Comparison of ENCODE assay signal across 8 cellular contexts in genomic region chr11:63478896-63479295, GRCh38. TPM values are rescaled to one million over a fixed set of nuclear protein-coding genes. Genes with fewer than 3 reads are reported as not detected.
A peak's percentile ranks its signal among the peaks of the same experiment; 100 is the strongest.
DNase-seq lines count a peak whose midpoint lies in the region; ATAC-seq, FAIRE-seq and TF ChIP-seq lines count a peak whose summit lies in the region.

No MANE protein-coding gene starts in this region.

- DNase-seq in GM19238 (ENCODE audit: insufficient read length, low spot score): peak; percentile 53
- DNase-seq in NCI-H2171 (lab: John Stamatoyannopoulos, UW): peak; percentile 27
- peak; percentile 32 for DNase-seq in UCSD-AML1 (lab: John Stamatoyannopoulos, UW; ENCODE audit: unreplicated experiment)
- peak; percentile 57 for DNase-seq in bronchial epithelial cell (ENCODE audit: low read depth)
- no peak for DNase-seq in kidney
- peak; percentile 1 to 43 for DNase-seq in stimulated activated CD4-positive, alpha-beta T cell treated with anti-CD3 and anti-CD28 coated beads, Interleukin-1b, Interleukin-23, amount 100 ng/mL, for 4 hours (ENCODE audit: low read depth in 2 of 2)

- H3K36me3 ChIP-seq in ACC112 (ENCODE audit: insufficient read depth, low read length) (0 out of 2 replicates have a peak, but pooled peaks cover 3% of the 10 kb centered on the region), bronchial epithelial cell (ENCODE audit: control insufficient read depth, insufficient read depth, low read length) (no peaks in the 10 kb centered on the region), kidney (ENCODE audit: control insufficient read depth in 1 of 2, insufficient read depth in 2 of 2, low read length in 2 of 2) (no peaks in the 10 kb centered on the region)

- H3K79me2 ChIP-seq in ACC112 (ENCODE audit: control insufficient read depth, insufficient read depth, low read length, unreplicated experiment): no peaks in the 10 kb centered on the region

- intact Hi-C loops in kidney (cut with DNase I): no loop called here

- ATAC-seq in HG03442 (IDR thresholded peaks at IDR 0.05; ENCODE audit: unreplicated experiment): no peak

- H2AFZ ChIP-seq in ACC112 (ENCODE audit: low read length, unreplicated experiment): peak overlapping the region; percentile 79

- H3K27me3 ChIP-seq in ACC112 (ENCODE audit: insufficient read depth, low read length) (peaks cover 14% of the 10 kb centered on the region; the same call in 1 of the 2 replicates), bronchial epithelial cell (ENCODE audit: control insufficient read depth, insufficient read depth, low read length) (no peaks in the 10 kb centered on the region)

- TF ChIP-seq CTCF in bronchial epithelial cell (IDR thresholded peaks at IDR 0.05; ENCODE audit: insufficient read depth, low read length, severe bottlenecking) (peak; percentile 88), kidney (IDR thresholded peaks at IDR 0.05; ENCODE audit: borderline replicate concordance, extremely low read depth, insufficient read depth) (peak; percentile 91)

- H3K4me3 ChIP-seq in ACC112 (ENCODE audit: low read depth, low read length): no peak overlapping the region
- no peak overlapping the region for H3K4me3 ChIP-seq in bronchial epithelial cell (ENCODE audit: low read depth, low read length)
- no peak overlapping the region for H3K4me3 ChIP-seq in kidney (ENCODE audit: low read length in 2 of 2)

- H3K27ac ChIP-seq in ACC112 (ENCODE audit: low read depth, low read length): no peak overlapping the region
- H3K27ac ChIP-seq in kidney (ENCODE audit: low read depth in 2 of 2, low read length in 2 of 2): no peak overlapping the region

- no peak for FAIRE-seq in bronchial epithelial cell (lab: Jason Lieb, UNC)
- peak; percentile 13 for FAIRE-seq in kidney (lab: Jason Lieb, UNC)

- H3K9ac ChIP-seq in kidney (ENCODE audit: low read length in 2 of 2): peak overlapping the region in 1 of 2 donors; percentile 49

- peaks cover 0 to 7% of the 10 kb centered on the region in 2 donors for H3K9me3 ChIP-seq in kidney (ENCODE audit: control insufficient read depth in 1 of 2, low read length in 2 of 2)

- H3K4me1 ChIP-seq in ACC112 (ENCODE audit: control insufficient read depth, insufficient read depth, low read length, unreplicated experiment) (peaks cover 3% of the 10 kb centered on the region), kidney (ENCODE audit: control insufficient read depth in 1 of 2, insufficient read depth in 1 of 2, low read depth in 1 of 2, low read length in 2 of 2) (no peaks in the 10 kb centered on the region)

RNA-seq across cellular contexts. Expression of gene PLAAT5, which starts 12.1 kb away (rescaled TPM):
- total RNA-seq in bronchial epithelial cell: not detected in 2 replicates
- 0.72 TPM for total RNA-seq in kidney
- polyA plus RNA-seq in kidney (ENCODE audit: insufficient read depth, low read depth, low replicate concordance): 7.6 TPM

RNA-seq across cellular contexts. Expression of gene LGALS12, which starts 27.0 kb away (rescaled TPM):
- total RNA-seq in bronchial epithelial cell (not detected in 2 replicates), kidney (0.44 TPM)
- polyA plus RNA-seq in kidney (ENCODE audit: insufficient read depth, low read depth, low replicate concordance): 0.32 TPM

RNA-seq across cellular contexts. Expression of gene PLAAT4, which starts 57.7 kb away (rescaled TPM):
- total RNA-seq in bronchial epithelial cell: 0.79 and 2.8 TPM in 2 replicates
- total RNA-seq in kidney: 111 TPM
- polyA plus RNA-seq in kidney (ENCODE audit: insufficient read depth, low read depth, low replicate concordance): 579 TPM

Comparison
In these comparisons a context has a peak if more than half of its experiments do, and no peak if none do; other contexts are left out.
1. RNA of gene PLAAT4, which starts 57.7 kb away (total RNA-seq): 111 TPM in kidney (single experiment); 0.79 to 2.8 TPM in bronchial epithelial cell; every median in the first group is over 10 times any median in the second.